ENCODE assay signal across 12 cellular contexts in the genomic region with DNA sequence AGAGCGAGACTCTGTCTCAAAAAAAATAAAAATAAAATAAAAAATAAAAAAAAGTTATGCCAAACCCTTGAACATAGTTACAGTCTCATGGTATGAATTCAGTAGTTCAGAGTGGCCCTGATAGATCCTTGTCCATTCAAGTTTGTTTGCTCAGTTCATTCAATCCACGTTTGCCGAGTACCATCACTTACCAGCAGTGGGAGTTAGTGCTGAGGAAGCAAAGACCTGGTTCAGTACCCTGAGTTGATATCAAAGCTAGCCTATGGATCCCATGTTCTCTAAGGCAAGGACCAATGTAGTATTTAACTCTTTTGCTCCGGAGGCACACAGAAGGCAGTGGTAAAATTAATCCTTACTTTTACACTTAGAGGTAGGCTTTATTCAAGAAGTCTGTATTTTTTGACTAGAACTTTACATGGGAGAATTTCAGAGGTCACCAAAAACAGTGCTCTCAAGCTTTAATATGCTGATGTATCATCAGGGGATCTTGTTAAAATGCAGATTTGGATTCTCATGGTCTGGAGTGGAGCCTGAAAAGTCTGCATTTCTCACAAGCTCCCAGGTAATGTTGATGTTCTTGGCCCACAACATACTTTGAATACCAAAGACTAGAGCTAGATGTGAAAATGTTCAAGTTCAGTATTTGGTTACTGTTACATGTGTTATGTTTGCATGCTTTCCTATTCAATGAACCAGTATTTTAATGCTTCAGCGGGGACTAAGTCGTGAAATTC. TPM values are rescaled to one million over a fixed set of nuclear protein-coding genes. Genes with fewer than 3 reads are reported as not detected.
DNase-seq lines count a peak whose midpoint lies in the region; ATAC-seq and TF ChIP-seq lines count a peak whose summit lies in the region.
"Had no signal": no experiment of that assay in that cellular context is flagged by ENCODE, and none has a peak within 500 bp of the region (broad histone marks: within the 10 kb centered on the region; RNA-seq: fewer than 3 reads in every experiment).

No MANE protein-coding gene starts in this region.

- no peaks in the 10 kb centered on the region for H3K79me2 ChIP-seq in PC-3 (ENCODE audit: low read length)

- no TSS peak for BruUV-seq in PC-3 (replicated peaks; lab: Mats Ljungman, UMichigan)

- H2AFZ ChIP-seq in PC-3 (ENCODE audit: low read length): no peak overlapping the region

- CTCF ChIA-PET in PC-3 (lab: Charles Lee) (no interaction called here), GM10248 (lab: Yijun Ruan, JAX) (interaction anchor here (0.9 to 2.0 kb wide), 6 partner anchors 8 to 744 kb away, joined by 3 to 24 read pairs (median 5); partner anchors contain the start of gene HBP1)

- H3K36me3 ChIP-seq in PC-3 (ENCODE audit: low read depth, low read length): no peaks in the 10 kb centered on the region
- H3K36me3 ChIP-seq: prostate gland had no signal

- H3K4me3 ChIP-seq in PC-3 (ENCODE audit: low read length): no peak overlapping the region
- H3K4me3 ChIP-seq: prostate gland had no signal

- H4K20me1 ChIP-seq in PC-3 (ENCODE audit: low read length): no peaks in the 10 kb centered on the region

- H3K27ac ChIP-seq in PC-3 (ENCODE audit: low read length) (no peak overlapping the region), foreskin keratinocyte (no peak overlapping the region)
- H3K27ac ChIP-seq: prostate gland had no signal

- DNase-seq in SIG-M5 treated with dmso at 0.1 percent for 504 hours (lab: John Stamatoyannopoulos, UW; ENCODE audit: unreplicated experiment) (peak; percentile 17), SIG-M5 (lab: John Stamatoyannopoulos, UW) (no peak), PC-3 (peak; percentile 15), foreskin keratinocyte (no peak), GM10248 (ENCODE audit: extremely low spot score) (no peak), NCI-H1105 treated with DMSO at 0.1 percent for 48 hours (lab: John Stamatoyannopoulos, UW) (no peak)
- DNase-seq: activated CD8-positive, alpha-beta memory T cell treated with anti-CD3 and anti-CD28 coated beads for 24 hours; KBM-7 had no signal

- H3K9me3 ChIP-seq in PC-3 (ENCODE audit: low read length): no peaks in the 10 kb centered on the region
- H3K9me3 ChIP-seq: prostate gland had no signal

- H3K4me2 ChIP-seq in PC-3 (ENCODE audit: low read length): no peak overlapping the region

- ATAC-seq in PC-3 (no peak), foreskin keratinocyte (no peak), GM21576 (IDR thresholded peaks at IDR 0.05; ENCODE audit: unreplicated experiment) (no peak), GM21619 (IDR thresholded peaks at IDR 0.05; ENCODE audit: unreplicated experiment) (no peak)
- ATAC-seq: esophagus mucosa had no signal

- H3K9me2 ChIP-seq in PC-3 (replicated peaks; ENCODE audit: low read length): no peaks in the 10 kb centered on the region

- peaks cover 29% of the 10 kb centered on the region; the same call in 1 of the 2 replicates for H3K27me3 ChIP-seq in PC-3 (ENCODE audit: low read length)
- peaks cover 51% of the 10 kb centered on the region for H3K27me3 ChIP-seq in foreskin keratinocyte

- H3K4me1 ChIP-seq in PC-3 (ENCODE audit: insufficient read depth, low read length) (no peaks in the 10 kb centered on the region), foreskin keratinocyte (no peaks in the 10 kb centered on the region)
- H3K4me1 ChIP-seq: prostate gland had no signal

- no peaks in the 10 kb centered on the region for H3F3A ChIP-seq in PC-3 (ENCODE audit: low read length, unreplicated experiment)

- TF ChIP-seq CTCF in PC-3 (conservative IDR thresholded peaks at IDR 0.05; ENCODE audit: low read depth, low read length) (peak; percentile 26; the same call in 1 of the 2 replicates), foreskin keratinocyte (conservative IDR thresholded peaks at IDR 0.05) (peak; percentile 12), GM10248 (IDR thresholded peaks at IDR 0.05; ENCODE audit: control extremely low read depth, extremely low read depth, low read depth, missing control alignments) (no peak)

- intact Hi-C loops in PC-3 (cut with micrococcal nuclease): no loop called here

- H3K9ac ChIP-seq in PC-3 (ENCODE audit: low read length): no peak overlapping the region

- POLR2A ChIA-PET in PC-3 (lab: Charles Lee; ENCODE audit: unreplicated experiment): no interaction called here
- POLR2A ChIA-PET in GM10248 (lab: Yijun Ruan, JAX): no interaction called here

RNA-seq across cellular contexts. Expression of gene HBP1, which starts 38.1 kb away (rescaled TPM):
- total RNA-seq in PC-3 (2014; rRNA removed) (13.0 and 17.6 TPM in 2 replicates), foreskin keratinocyte (19.8 and 23.8 TPM in 2 replicates)
- 10.1 and 10.2 TPM in 2 replicates for polyA plus RNA-seq in foreskin keratinocyte

Comparison
In these comparisons a context has a peak if more than half of its experiments do, and no peak if none do; other contexts are left out.
1. DNase-seq: peak in SIG-M5 treated with dmso at 0.1 percent for 504 hours (single experiment) and PC-3 (single experiment); none in SIG-M5 (single experiment), foreskin keratinocyte (0 of 2), GM10248 (single experiment) and NCI-H1105 treated with DMSO at 0.1 percent for 48 hours (single experiment).